Comparison of ENCODE assay signal across 17 cellular contexts in genomic region chr3:130260821-130261402, GRCh38.
"Had no signal": no experiment of that assay in that cellular context is flagged by ENCODE, and none has a peak within 500 bp of the region (broad histone marks: within the 10 kb centered on the region; RNA-seq: fewer than 3 reads in every experiment).

No MANE protein-coding gene starts in this region.

- DNase-seq: activated B cell treated with CpG ODN at 0.5 μM for 24 hours; activated CD4-positive, alpha-beta memory T cell treated with anti-CD3 and anti-CD28 coated beads for 36 hours; activated CD4-positive, alpha-beta T cell treated with anti-CD3 and anti-CD28 coated beads for 4 hours; activated gamma-delta T cell treated with Interleukin-2 at 50 U/mL for 16 hours; activated T-cell treated with anti-CD3 and anti-CD28 coated beads for 4 hours; adrenal gland; effector CD4-positive, alpha-beta T cell; hypothalamus; lower lobe of right lung; stimulated activated naive CD8-positive, alpha-beta T cell treated with anti-CD3 and anti-CD28 coated beads, Interleukin-15, Interleukin-2, amounts not matched to agents 100 U/mL and 50 U/mL, for 24 hours; substantia nigra; T-helper 1 cell; T-helper 9 cell; tibial artery had no signal

- H3K36me3 ChIP-seq: adrenal gland, lower lobe of right lung, tibial artery, vagina had no signal

- H3K27me3 ChIP-seq: tibial artery, vagina had no signal

- H3K4me3 ChIP-seq: adrenal gland, lower lobe of right lung, tibial artery, vagina had no signal

- ATAC-seq: activated naive CD4-positive, alpha-beta T cell treated with anti-CD3 and anti-CD28 coated beads, Interleukin-2, amount 50 U/mL, for 72 hours; esophagus mucosa; lower lobe of right lung; stimulated activated naive CD8-positive, alpha-beta T cell treated with anti-CD3 and anti-CD28 coated beads, Interleukin-15, Interleukin-2, amounts not matched to agents 100 U/mL and 50 U/mL, for 24 hours had no signal
